Comparison of ENCODE assay signal across 12 cellular contexts in genomic region chr10:132547421-132547861, GRCh38. TPM values are rescaled to one million over a fixed set of nuclear protein-coding genes. Genes with fewer than 3 reads are reported as not detected.
DNase-seq lines count a peak whose midpoint lies in the region; ATAC-seq and TF ChIP-seq lines count a peak whose summit lies in the region.
"Had no signal": no experiment of that assay in that cellular context is flagged by ENCODE, and none has a peak within 500 bp of the region (broad histone marks: within the 10 kb centered on the region; RNA-seq: fewer than 3 reads in every experiment).

No MANE protein-coding gene starts in this region.

- POLR2A ChIA-PET in activated B cell treated with CpG ODN at 0.5 μM for 24 hours (lab: Charles Lee) = interaction anchor here (0.9 to 1.5 kb wide), 4 partner anchors 8 to 126 kb away, joined by 4 to 21 read pairs (median 8); no protein-coding TSS in a partner anchor

- H3K27ac Mint-ChIP-seq in activated B cell treated with CpG ODN at 0.5 μM for 24 hours (peak overlapping the region; percentile 90), memory B cell (no peak overlapping the region)

- peak; percentile 61 for DNase-seq in stimulated activated CD4-positive, alpha-beta T cell treated with anti-CD3 and anti-CD28 coated beads, Interleukin-15, amount 100 ng/mL, for 24 hours
- no peak for DNase-seq in stimulated activated CD4-positive, alpha-beta T cell treated with anti-CD3 and anti-CD28 coated beads, Interleukin-12 subunit alpha, Interleukin-12 subunit beta, amount 100 ng/mL, for 4 hours
- peak; percentile 70 for DNase-seq in activated B cell treated with CpG ODN at 0.5 μM for 24 hours
- peak; percentile 59 to 63 for DNase-seq in memory B cell (ENCODE audit: low spot score in 2 of 2)
- peak; percentile 71 for DNase-seq in ureter (ENCODE audit: low spot score)
- DNase-seq in NCI-H1417 (lab: John Stamatoyannopoulos, UW) = no peak
- DNase-seq in brain microvascular endothelial cell = no peak
- DNase-seq in putamen (ENCODE audit: low spot score) = no peak
- DNase-seq: NCI-H510A, retina had no signal

- CTCF ChIA-PET in activated B cell treated with CpG ODN at 0.5 μM for 24 hours (lab: Charles Lee) = no interaction called here

- no peak overlapping the region for H3K27ac ChIP-seq in brain microvascular endothelial cell

- H3K27me3 Mint-ChIP-seq in activated B cell treated with CpG ODN at 0.5 μM for 24 hours (no peaks in the 10 kb centered on the region), memory B cell (no peaks in the 10 kb centered on the region)
- H3K27me3 Mint-ChIP-seq: T-cell had no signal

- peak overlapping the region; percentile 58 for H3K4me3 Mint-ChIP-seq in activated B cell treated with CpG ODN at 0.5 μM for 24 hours
- H3K4me3 Mint-ChIP-seq in memory B cell = peak overlapping the region; percentile 73

- intact Hi-C loops in activated B cell treated with CpG ODN at 0.5 μM for 24 hours (cut with micrococcal nuclease) = loop anchor here (1.0 kb wide), 3 partner anchors 8 to 25 kb away; partner anchors contain the start of gene INPP5A

- H3K4me3 ChIP-seq in brain microvascular endothelial cell (ENCODE audit: low read depth, low read length) = no peak overlapping the region

- H3K4me1 Mint-ChIP-seq in activated B cell treated with CpG ODN at 0.5 μM for 24 hours (peaks cover 91% of the 10 kb centered on the region), memory B cell (peaks cover 66% of the 10 kb centered on the region)

- no peaks in the 10 kb centered on the region for H3K36me3 ChIP-seq in brain microvascular endothelial cell (replicated peaks)

- H3K36me3 Mint-ChIP-seq in activated B cell treated with CpG ODN at 0.5 μM for 24 hours (ENCODE audit: low read depth) = peaks cover 8% of the 10 kb centered on the region
- peaks cover 3% of the 10 kb centered on the region for H3K36me3 Mint-ChIP-seq in memory B cell
- H3K36me3 Mint-ChIP-seq: T-cell had no signal

- ATAC-seq in activated B cell treated with CpG ODN at 0.5 μM for 24 hours (ENCODE audit: low read depth) = peak; percentile 59
- ATAC-seq in memory B cell (ENCODE audit: low read depth) = peak; percentile 52
- ATAC-seq: Panc1 had no signal

- H3K9me3 Mint-ChIP-seq in activated B cell treated with CpG ODN at 0.5 μM for 24 hours = no peaks in the 10 kb centered on the region
- no peaks in the 10 kb centered on the region for H3K9me3 Mint-ChIP-seq in memory B cell
- H3K9me3 Mint-ChIP-seq: T-cell had no signal

- in situ Hi-C loops in brain microvascular endothelial cell (cut with HindIII; ENCODE audit: low pct_ligation_motif_present, low sequenced_read_pairs) = no loop called here

- H3K27me3 ChIP-seq in brain microvascular endothelial cell (replicated peaks) = no peaks in the 10 kb centered on the region

- TF ChIP-seq CTCF in activated B cell treated with CpG ODN at 0.5 μM for 24 hours (IDR thresholded peaks at IDR 0.05) (no peak), brain microvascular endothelial cell (IDR thresholded peaks at IDR 0.05; ENCODE audit: low read depth, low read length, missing control alignments) (no peak)

RNA-seq across cellular contexts. Expression of gene INPP5A, which starts 9.9 kb away (rescaled TPM):
- total RNA-seq in activated B cell treated with CpG ODN at 0.5 μM for 24 hours (20.5 and 24.9 TPM in 2 replicates), ureter (63.5 TPM)

Comparison
In these comparisons a context has a peak if more than half of its experiments do, and no peak if none do; other contexts are left out.
1. DNase-seq: peak in stimulated activated CD4-positive, alpha-beta T cell treated with anti-CD3 and anti-CD28 coated beads, Interleukin-15, amount 100 ng/mL, for 24 hours (single experiment), activated B cell treated with CpG ODN at 0.5 μM for 24 hours (single experiment), memory B cell (2 of 2) and ureter (single experiment); none in stimulated activated CD4-positive, alpha-beta T cell treated with anti-CD3 and anti-CD28 coated beads, Interleukin-12 subunit alpha, Interleukin-12 subunit beta, amount 100 ng/mL, for 4 hours (single experiment), NCI-H1417 (0 of 3), brain microvascular endothelial cell (single experiment) and putamen (single experiment).